18 cellular contexts compared by ENCODE assay signal in genomic region chr15:81105521-81105920, GRCh38. TPM values are rescaled to one million over a fixed set of nuclear protein-coding genes. Genes with fewer than 3 reads are reported as not detected.
"Had no signal": no experiment of that assay in that cellular context is flagged by ENCODE, and none has a peak within 500 bp of the region (broad histone marks: within the 10 kb centered on the region; RNA-seq: fewer than 3 reads in every experiment).

No MANE protein-coding gene starts in this region.

- H3K4me1 ChIP-seq: adrenal gland, neural progenitor cell, parathyroid adenoma, upper lobe of right lung had no signal

- H3K36me3 Mint-ChIP-seq: neural progenitor cell had no signal

- H3K79me2 ChIP-seq: parathyroid adenoma had no signal

- H3K4me3 Mint-ChIP-seq: activated CD8-positive, alpha-beta T cell treated with anti-CD3 and anti-CD28 coated beads, Interleukin-2, amount 10 ng/mL, durations not matched to agents 7 days and 5 days; activated naive CD4-positive, alpha-beta T cell treated with anti-CD3 and anti-CD28 coated beads for 36 hours; effector memory CD8-positive, alpha-beta T cell; neural progenitor cell; stimulated activated naive CD8-positive, alpha-beta T cell treated with anti-CD3 and anti-CD28 coated beads, Interleukin-15, Interleukin-2, amounts not matched to agents 100 ng/mL and 50 ng/mL, for 24 hours had no signal

- H3K9me3 ChIP-seq: adrenal gland, lower lobe of right lung, upper lobe of right lung had no signal

- H3K27me3 ChIP-seq: upper lobe of right lung had no signal

- H3K4me1 Mint-ChIP-seq: neural progenitor cell had no signal

- H3K27ac Mint-ChIP-seq: activated CD8-positive, alpha-beta T cell treated with anti-CD3 and anti-CD28 coated beads, Interleukin-2, amount 10 ng/mL, durations not matched to agents 7 days and 5 days; activated naive CD4-positive, alpha-beta T cell treated with anti-CD3 and anti-CD28 coated beads for 36 hours; effector memory CD8-positive, alpha-beta T cell; neural progenitor cell; stimulated activated naive CD8-positive, alpha-beta T cell treated with anti-CD3 and anti-CD28 coated beads, Interleukin-15, Interleukin-2, amounts not matched to agents 100 ng/mL and 50 ng/mL, for 24 hours had no signal

- H3K9me3 Mint-ChIP-seq: activated naive CD4-positive, alpha-beta T cell treated with anti-CD3 and anti-CD28 coated beads for 36 hours; effector memory CD8-positive, alpha-beta T cell; neural progenitor cell; stimulated activated naive CD8-positive, alpha-beta T cell treated with anti-CD3 and anti-CD28 coated beads, Interleukin-15, Interleukin-2, amounts not matched to agents 100 ng/mL and 50 ng/mL, for 24 hours had no signal

- H3K27ac ChIP-seq: adrenal gland, lower lobe of right lung, neural progenitor cell, parathyroid adenoma, upper lobe of right lung had no signal

- H3K4me2 ChIP-seq: neural progenitor cell had no signal

- H3K36me3 ChIP-seq: adrenal gland, lower lobe of right lung, neural progenitor cell, upper lobe of right lung had no signal

- H3K4me3 ChIP-seq: adrenal gland, lower lobe of right lung, neural progenitor cell, upper lobe of right lung had no signal

- H2AFZ ChIP-seq: neural progenitor cell, parathyroid adenoma had no signal

- DNase-seq: activated CD4-positive, alpha-beta T cell treated with anti-CD3 and anti-CD28 coated beads for 48 hours; activated CD8-positive, alpha-beta memory T cell treated with anti-CD3 and anti-CD28 coated beads, Interleukin-2, amount 50 U/mL, for 48 hours; activated CD8-positive, alpha-beta T cell treated with anti-CD3 and anti-CD28 coated beads, Interleukin-2, amount 10 ng/mL, durations not matched to agents 7 days and 5 days; activated naive CD4-positive, alpha-beta T cell treated with anti-CD3 and anti-CD28 coated beads for 36 hours; adrenal gland; central memory CD4-positive, alpha-beta T cell; effector memory CD8-positive, alpha-beta T cell; left cardiac atrium; lower lobe of right lung; midbrain; stimulated activated CD4-positive, alpha-beta T cell treated with anti-CD3 and anti-CD28 coated beads, Interleukin-15, amount 100 ng/mL, for 24 hours; stimulated activated CD4-positive, alpha-beta T cell treated with anti-CD3 and anti-CD28 coated beads, Interleukin-4, amount 100 ng/mL, for 24 hours; upper lobe of right lung had no signal

RNA-seq across cellular contexts. Expression of gene CFAP161, which starts 28.5 kb away (rescaled TPM):
- total RNA-seq: activated CD8-positive, alpha-beta T cell treated with anti-CD3 and anti-CD28 coated beads, Interleukin-2, amount 10 ng/mL, durations not matched to agents 7 days and 5 days; activated naive CD4-positive, alpha-beta T cell treated with anti-CD3 and anti-CD28 coated beads for 36 hours; epithelial cell of proximal tubule; renal cortical epithelial cell had no signal
